Comparison of ENCODE assay signal across 12 cellular contexts in the genomic region with DNA sequence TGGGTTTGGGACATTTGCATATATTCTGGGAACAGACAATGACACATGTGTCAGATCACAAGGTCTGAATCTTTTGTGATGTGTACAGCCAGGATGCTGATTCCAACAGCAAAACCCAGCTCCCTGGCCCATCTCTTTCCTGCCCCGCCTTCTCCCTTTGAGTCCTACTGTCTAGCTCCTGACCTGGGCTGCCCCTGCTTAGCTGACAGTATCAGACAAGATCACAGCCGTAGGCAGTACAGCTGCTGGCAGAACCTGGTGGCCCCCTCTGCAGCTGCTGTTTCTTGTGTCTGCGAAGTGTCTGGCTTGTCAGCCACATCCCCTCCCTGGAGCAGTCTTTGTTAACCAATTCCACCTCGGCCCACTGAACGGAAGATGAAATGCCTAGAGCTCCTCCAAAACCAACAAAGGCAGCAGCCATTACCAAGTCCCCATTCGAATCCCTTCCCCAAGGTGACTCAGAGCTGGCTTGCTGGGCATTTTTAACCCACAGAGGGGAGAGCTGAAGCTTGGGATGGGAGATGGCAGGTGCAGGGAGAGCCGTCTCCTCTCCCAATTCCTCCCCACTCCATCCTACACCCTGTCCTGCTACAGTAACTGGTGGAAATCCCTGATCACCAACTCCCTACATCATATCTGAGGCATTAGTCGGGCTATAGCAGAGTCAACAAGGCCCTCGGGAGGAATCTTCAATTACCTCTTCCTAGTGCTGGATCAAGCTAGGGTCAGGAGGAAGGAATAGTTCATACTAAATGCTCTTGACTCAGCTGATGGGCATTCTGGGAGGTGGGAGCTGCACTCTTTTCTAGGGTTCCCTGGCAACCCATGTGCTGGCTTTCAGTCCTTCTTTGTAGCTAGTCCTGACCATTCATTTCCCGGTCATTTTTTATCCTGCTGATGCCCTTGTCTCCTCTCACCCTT. TPM values are rescaled to one million over a fixed set of nuclear protein-coding genes. Genes with fewer than 3 reads are reported as not detected.
DNase-seq lines count a peak whose midpoint lies in the region; ATAC-seq, FAIRE-seq and TF ChIP-seq lines count a peak whose summit lies in the region.
"Had no signal": no experiment of that assay in that cellular context is flagged by ENCODE, and none has a peak within 500 bp of the region (broad histone marks: within the 10 kb centered on the region; RNA-seq: fewer than 3 reads in every experiment).

No MANE protein-coding gene starts in this region.

- peaks cover 24% of the 10 kb centered on the region for H3K4me1 ChIP-seq in DND-41 (ENCODE audit: insufficient read depth, low read length)
- no peaks in the 10 kb centered on the region for H3K4me1 ChIP-seq in small intestine (ENCODE audit: control insufficient read depth in 2 of 2, insufficient read depth in 1 of 2, low read depth in 1 of 2, low read length in 1 of 2)
- H3K4me1 ChIP-seq: body of pancreas had no signal

- H3K27me3 ChIP-seq in DND-41 (ENCODE audit: insufficient read depth, low read length, poor library complexity) (no peaks in the 10 kb centered on the region), small intestine (ENCODE audit: control insufficient read depth in 2 of 2, insufficient read depth in 2 of 2, low read length in 2 of 2) (no peaks in the 10 kb centered on the region)
- H3K27me3 ChIP-seq: body of pancreas had no signal

- no peak for FAIRE-seq in small intestine (lab: Jason Lieb, UNC)

- H3K4me2 ChIP-seq in DND-41 (ENCODE audit: insufficient read depth, low read length), result peak overlapping the region; percentile 55

- ATAC-seq in DND-41 (ENCODE audit: insufficient read depth, low read depth) (peak; percentile 99), HG02623 (IDR thresholded peaks at IDR 0.05; ENCODE audit: unreplicated experiment) (no peak), GM19397 (IDR thresholded peaks at IDR 0.05; ENCODE audit: unreplicated experiment) (no peak)
- ATAC-seq: body of pancreas, left ventricle myocardium superior, sciatic nerve had no signal

- H3K36me3 ChIP-seq in DND-41 (ENCODE audit: insufficient read depth, low read length) (no peaks in the 10 kb centered on the region), small intestine (ENCODE audit: control insufficient read depth in 2 of 2, insufficient read depth in 2 of 2, low read length in 2 of 2) (no peaks in the 10 kb centered on the region)

- no peaks in the 10 kb centered on the region for H4K20me1 ChIP-seq in DND-41 (ENCODE audit: insufficient read depth, low read length)

- peak overlapping the region; percentile 67 for H2AFZ ChIP-seq in DND-41 (ENCODE audit: low read depth, low read length)

- no peak for TF ChIP-seq CTCF in DND-41 (IDR thresholded peaks at IDR 0.05; ENCODE audit: borderline replicate concordance, extremely low read depth, low read length, poor library complexity, severe bottlenecking)

- H3K9me3 ChIP-seq in DND-41 (ENCODE audit: insufficient read depth, low read length, severe bottlenecking), result no peaks in the 10 kb centered on the region
- no peaks in the 10 kb centered on the region for H3K9me3 ChIP-seq in small intestine (ENCODE audit: control insufficient read depth, low read depth)
- H3K9me3 ChIP-seq: body of pancreas had no signal

- H3K79me2 ChIP-seq in DND-41 (ENCODE audit: insufficient read depth, low read length), result no peaks in the 10 kb centered on the region

- peak; percentile 91 for DNase-seq in DND-41
- peak; percentile 23 for DNase-seq in NAMALWA (ENCODE audit: low spot score)
- DNase-seq in SK-N-DZ (ENCODE audit: low spot score), result peak; percentile 100
- peak; percentile 98 for DNase-seq in myocyte (ENCODE audit: low read depth)
- no peak for DNase-seq in small intestine
- DNase-seq in AG20443 (ENCODE audit: low spot score), result no peak
- DNase-seq: body of pancreas; CD8-positive, alpha-beta memory T cell; left ventricle myocardium superior had no signal

- H3K27ac ChIP-seq in DND-41 (ENCODE audit: low read length) (peak overlapping the region; percentile 84), small intestine (ENCODE audit: low read depth in 1 of 2, low read length in 1 of 2) (no peak overlapping the region)
- H3K27ac ChIP-seq: body of pancreas had no signal

- 65 to 77% (median 77%) methylated on average over 10 of the region's 10 CpGs for WGBS in small intestine, 3 donors

- peak overlapping the region; percentile 50 for H3K9ac ChIP-seq in DND-41 (ENCODE audit: low read depth, low read length)

- H3K4me3 ChIP-seq in DND-41 (ENCODE audit: low read depth in 1 of 2, low read length in 2 of 2) (peak overlapping the region in 1 of 2 experiments; percentile 31; a peak in 2 of 4 replicates), small intestine (ENCODE audit: low read depth in 1 of 2, low read length in 2 of 2) (no peak overlapping the region)
- H3K4me3 ChIP-seq: body of pancreas had no signal

RNA-seq across cellular contexts. Expression of gene PIPOX, which starts 5.8 kb away (rescaled TPM):
- polyA plus RNA-seq in SK-N-DZ (2014; cell fraction: cytosol; rRNA removed), result 4.8 and 5.6 TPM in 2 replicates
- polyA plus RNA-seq in SK-N-DZ (2014; cell fraction: nucleus; rRNA removed), result 1.5 and 2.1 TPM in 2 replicates
- total RNA-seq in myocyte, result 6.4 and 17.5 TPM in 2 replicates
- 26.1 TPM for polyA plus RNA-seq in myocyte (2012)
- 10 to 100 TPM in 2 of 3 donors, 1 to 10 TPM in 1; 2.9 to 13.8 (median 10.5) TPM for polyA plus RNA-seq in small intestine

RNA-seq across cellular contexts. Expression of gene SEZ6, which starts 42.9 kb away (rescaled TPM):
- 44.5 and 49.2 TPM in 2 replicates for polyA plus RNA-seq in SK-N-DZ (2014; cell fraction: cytosol; rRNA removed)
- polyA plus RNA-seq in SK-N-DZ (2014; cell fraction: nucleus; rRNA removed), result 68.2 and 82.4 TPM in 2 replicates
- 0.16 and 0.57 TPM in 2 replicates for total RNA-seq in myocyte
- polyA plus RNA-seq in myocyte (2012), result 0.78 TPM
- 1 to 10 TPM in 1 of 3 donors, not detected in 2; 1.1 TPM for polyA plus RNA-seq in small intestine
- total RNA-seq: body of pancreas; CD8-positive, alpha-beta memory T cell; left ventricle myocardium superior; sciatic nerve had no signal

Comparison
In these comparisons a context has a peak if more than half of its experiments do, and no peak if none do; other contexts are left out.
1. DNase-seq: peak in DND-41 (single experiment), NAMALWA (single experiment), SK-N-DZ (single experiment) and myocyte (single experiment); none in small intestine (single experiment) and AG20443 (single experiment).